Comparison of ENCODE assay signal across 6 cellular contexts in the genomic region with DNA sequence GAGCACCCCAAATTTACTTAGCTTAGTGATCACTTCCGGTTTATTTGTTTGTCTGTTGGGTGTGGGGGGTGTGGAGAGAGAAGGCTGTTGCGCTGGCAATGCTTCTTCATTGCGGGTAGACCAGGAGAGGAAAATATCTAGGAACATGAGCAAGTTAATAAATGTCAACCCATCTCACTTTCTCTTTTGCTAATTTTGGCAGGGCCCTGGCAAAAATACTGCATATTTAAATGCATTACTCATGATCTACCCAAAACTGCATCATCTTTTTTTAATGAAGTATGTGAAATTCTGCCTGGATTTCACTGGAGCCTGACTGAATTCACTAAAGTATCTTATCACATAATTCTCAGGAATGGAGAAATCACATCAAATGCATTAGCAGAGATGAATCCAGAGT.
"Had no signal": no experiment of that assay in that cellular context is flagged by ENCODE, and none has a peak within 500 bp of the region (broad histone marks: within the 10 kb centered on the region; RNA-seq: fewer than 3 reads in every experiment).

No MANE protein-coding gene starts in this region.

- H3K9ac ChIP-seq: GM23248 had no signal

- H3K4me3 ChIP-seq: GM23248, K562 had no signal

- H3K27ac ChIP-seq: GM23248 had no signal

- DNase-seq: GM23248, H9, HCEC 1CT, IMR-90, KG1 had no signal

- ATAC-seq: K562 had no signal

- H2AFZ ChIP-seq: GM23248 had no signal
